In the genomic region with DNA sequence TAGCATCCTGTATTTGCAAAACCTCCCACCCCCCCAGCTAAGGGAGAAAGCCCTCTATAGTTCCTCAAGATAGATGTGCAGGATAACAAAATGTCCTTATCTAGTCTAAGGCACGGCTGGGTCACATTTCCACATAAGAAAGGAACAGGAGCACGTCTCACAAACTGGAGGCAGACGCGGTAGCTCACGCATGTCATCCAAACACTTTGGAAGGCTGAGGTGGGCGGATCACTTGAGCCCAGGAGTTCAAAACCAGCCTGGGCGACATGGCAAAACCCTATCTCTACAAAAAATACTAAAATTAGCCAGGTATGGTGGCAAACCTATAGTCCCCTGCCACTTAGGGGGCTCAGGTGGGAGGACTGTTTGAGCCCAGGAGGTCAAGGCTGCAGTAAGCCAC, we compare ENCODE assay signal across 19 cellular contexts. TPM values are rescaled to one million over a fixed set of nuclear protein-coding genes. Genes with fewer than 3 reads are reported as not detected.
DNase-seq lines count a peak whose midpoint lies in the region; ATAC-seq, FAIRE-seq and TF ChIP-seq lines count a peak whose summit lies in the region.
"Had no signal": no experiment of that assay in that cellular context is flagged by ENCODE, and none has a peak within 500 bp of the region (broad histone marks: within the 10 kb centered on the region; RNA-seq: fewer than 3 reads in every experiment).

No MANE protein-coding gene starts in this region.

- no peaks in the 10 kb centered on the region; the same call in 1 of the 2 replicates for H3K4me1 ChIP-seq in GM23338 (ENCODE audit: insufficient read depth)

- no peaks in the 10 kb centered on the region for H3K9me3 Mint-ChIP-seq in GM23338
- H3K9me3 Mint-ChIP-seq in activated naive CD8-positive, alpha-beta T cell treated with anti-CD3 and anti-CD28 coated beads, Interleukin-2, amount 50 U/mL, for 24 hours = no peaks in the 10 kb centered on the region
- no peaks in the 10 kb centered on the region for H3K9me3 Mint-ChIP-seq in naive thymus-derived CD8-positive, alpha-beta T cell

- H3K27me3 ChIP-seq in GM23338 (ENCODE audit: insufficient read depth) = no peaks in the 10 kb centered on the region
- H3K27me3 ChIP-seq: ovary had no signal

- H3K36me3 Mint-ChIP-seq in GM23338 (ENCODE audit: low read depth) = peaks cover 36% of the 10 kb centered on the region
- H3K36me3 Mint-ChIP-seq in activated naive CD8-positive, alpha-beta T cell treated with anti-CD3 and anti-CD28 coated beads, Interleukin-2, amount 50 U/mL, for 24 hours (ENCODE audit: low read depth) = peaks cover 33% of the 10 kb centered on the region
- peaks cover 0 to 61% (median 0%) of the 10 kb centered on the region in 3 donors for H3K36me3 Mint-ChIP-seq in naive thymus-derived CD8-positive, alpha-beta T cell

- no peak overlapping the region for H3K4me2 ChIP-seq in GM23338

- peak overlapping the region; percentile 51; the same call in 1 of the 2 replicates for H3K27ac ChIP-seq in GM23338 (ENCODE audit: low read depth)
- H3K27ac ChIP-seq: 22Rv1, ovary had no signal

- ATAC-seq in GM23338 = no peak
- ATAC-seq in activated naive CD8-positive, alpha-beta T cell treated with anti-CD3 and anti-CD28 coated beads, Interleukin-2, amount 50 U/mL, for 24 hours = no peak
- ATAC-seq in naive thymus-derived CD8-positive, alpha-beta T cell = peak; percentile 10 to 12
- no peak for ATAC-seq in GM21619 (IDR thresholded peaks at IDR 0.05; ENCODE audit: unreplicated experiment)
- ATAC-seq: mucosa of descending colon, PC-3 had no signal

- no peak overlapping the region for H2AFZ ChIP-seq in GM23338

- peaks cover 22% of the 10 kb centered on the region; the same call in 2 of the 3 replicates for H3K4me1 Mint-ChIP-seq in GM23338
- peaks cover 64% of the 10 kb centered on the region for H3K4me1 Mint-ChIP-seq in activated naive CD8-positive, alpha-beta T cell treated with anti-CD3 and anti-CD28 coated beads, Interleukin-2, amount 50 U/mL, for 24 hours
- peaks cover 28 to 79% (median 67%) of the 10 kb centered on the region in 4 donors for H3K4me1 Mint-ChIP-seq in naive thymus-derived CD8-positive, alpha-beta T cell

- H4K20me1 ChIP-seq in GM23338 (replicated peaks; ENCODE audit: insufficient read depth) = peaks cover 80% of the 10 kb centered on the region

- no peaks in the 10 kb centered on the region for H3K9me2 ChIP-seq in GM23338 (ENCODE audit: insufficient read depth)

- H3K27ac Mint-ChIP-seq in GM23338 = 0 out of 2 replicates have a peak overlapping the region, but pooled peaks have one; percentile 10
- peak overlapping the region; percentile 31 for H3K27ac Mint-ChIP-seq in activated naive CD8-positive, alpha-beta T cell treated with anti-CD3 and anti-CD28 coated beads, Interleukin-2, amount 50 U/mL, for 24 hours
- H3K27ac Mint-ChIP-seq in naive thymus-derived CD8-positive, alpha-beta T cell = peak overlapping the region in 9 of 10 donors; percentile 3 to 74 (median 63)

- H3K36me3 ChIP-seq in GM23338 (ENCODE audit: insufficient read depth) = peaks cover 34% of the 10 kb centered on the region
- H3K36me3 ChIP-seq: ovary had no signal

- POLR2A ChIA-PET in naive thymus-derived CD8-positive, alpha-beta T cell (lab: Charles Lee) = interaction anchor here (0.6 to 2.2 kb wide), 2 partner anchors 9 to 305 kb away, joined by 3 to 11 read pairs; partner anchors contain the start of gene SF3B1

- peaks cover 100% of the 10 kb centered on the region for H3K79me2 ChIP-seq in GM23338 (replicated peaks; ENCODE audit: insufficient read depth)

- TF ChIP-seq CTCF in GM23338 (conservative IDR thresholded peaks at IDR 0.05; ENCODE audit: low read depth in 2 of 2) = no peak

- H3K4me3 Mint-ChIP-seq in GM23338 = no peak overlapping the region
- H3K4me3 Mint-ChIP-seq in activated naive CD8-positive, alpha-beta T cell treated with anti-CD3 and anti-CD28 coated beads, Interleukin-2, amount 50 U/mL, for 24 hours = no peak overlapping the region
- H3K4me3 Mint-ChIP-seq in naive thymus-derived CD8-positive, alpha-beta T cell = peak overlapping the region in 9 of 10 donors; percentile 20 to 74 (median 53)

- no peak overlapping the region for H3K4me3 ChIP-seq in GM23338
- H3K4me3 ChIP-seq: mucosa of descending colon, ovary had no signal

- no peak for FAIRE-seq in urothelium cell line (lab: Jason Lieb, UNC)

- H3F3A ChIP-seq in GM23338 (replicated peaks; ENCODE audit: low read depth) = 0 out of 2 replicates have a peak, but pooled peaks cover 3% of the 10 kb centered on the region

- H3K27me3 Mint-ChIP-seq in GM23338 (ENCODE audit: insufficient read depth, low read depth, poor library complexity) = peaks cover 2% of the 10 kb centered on the region
- H3K27me3 Mint-ChIP-seq in activated naive CD8-positive, alpha-beta T cell treated with anti-CD3 and anti-CD28 coated beads, Interleukin-2, amount 50 U/mL, for 24 hours = no peaks in the 10 kb centered on the region
- no peaks in the 10 kb centered on the region for H3K27me3 Mint-ChIP-seq in naive thymus-derived CD8-positive, alpha-beta T cell

- DNase-seq in DMS 273 (lab: John Stamatoyannopoulos, UW; ENCODE audit: unreplicated experiment) = peak; percentile 6
- DNase-seq in DMS 273 treated with DMSO at 0.1 percent for 48 hours (lab: John Stamatoyannopoulos, UW) = no peak
- DNase-seq in GM23338 (ENCODE audit: low spot score) = no peak
- DNase-seq in activated naive CD8-positive, alpha-beta T cell treated with anti-CD3 and anti-CD28 coated beads, Interleukin-2, amount 50 U/mL, for 24 hours = no peak
- no peak for DNase-seq in naive thymus-derived CD8-positive, alpha-beta T cell
- DNase-seq in urothelium cell line (ENCODE audit: low spot score) = no peak
- DNase-seq in COLO829 (ENCODE audit: low spot score) = no peak
- DNase-seq: activated naive CD4-positive, alpha-beta T cell; DMS79 treated with DMSO at 0.1 percent for 48 hours; effector CD8-positive, alpha-beta T cell; hypothalamus; mucosa of descending colon; NCI-H1092; NCI-H2171; NCI-H748 treated with DMSO at 0.1 percent for 48 hours; ovary; PC-3 had no signal

TF ChIP-seq in GM23338, 12 proteins besides CTCF, POLR2A, EP300 and RAD21:
- no peak for TF ChIP-seq EZH2 (IDR thresholded peaks at IDR 0.05; ENCODE audit: low read depth, unreplicated experiment)
- TF ChIP-seq, protein P1, sequence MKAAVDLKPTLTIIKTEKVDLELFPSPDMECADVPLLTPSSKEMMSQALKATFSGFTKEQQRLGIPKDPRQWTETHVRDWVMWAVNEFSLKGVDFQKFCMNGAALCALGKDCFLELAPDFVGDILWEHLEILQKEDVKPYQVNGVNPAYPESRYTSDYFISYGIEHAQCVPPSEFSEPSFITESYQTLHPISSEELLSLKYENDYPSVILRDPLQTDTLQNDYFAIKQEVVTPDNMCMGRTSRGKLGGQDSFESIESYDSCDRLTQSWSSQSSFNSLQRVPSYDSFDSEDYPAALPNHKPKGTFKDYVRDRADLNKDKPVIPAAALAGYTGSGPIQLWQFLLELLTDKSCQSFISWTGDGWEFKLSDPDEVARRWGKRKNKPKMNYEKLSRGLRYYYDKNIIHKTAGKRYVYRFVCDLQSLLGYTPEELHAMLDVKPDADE (IDR thresholded peaks at IDR 0.05) = no peak
- TF ChIP-seq CREB1 (CRISPR knock-in tag; IDR thresholded peaks at IDR 0.05; ENCODE audit: low read depth) = no peak
TF ChIP-seq in GM23338: peak in this region for 0.

RNA-seq across cellular contexts. Expression of gene SF3B1, which starts 9.3 kb away (rescaled TPM):
- total RNA-seq in GM23338 (2014; rRNA removed; shearing (Covaris generic)) = 340 and 354 TPM in 2 replicates
- polyA plus RNA-seq in GM23338 (2016; fragmentation: Nextera tagmentation; extraction: Ambion mirVana) = 181 and 238 TPM in 2 replicates
- 100 to 1,000 TPM; 702 to 768 TPM for total RNA-seq in naive thymus-derived CD8-positive, alpha-beta T cell
- polyA plus RNA-seq in naive thymus-derived CD8-positive, alpha-beta T cell = 100 to 1,000 TPM; 120 to 131 (median 120) TPM

RNA-seq across cellular contexts. Expression of gene COQ10B, which starts 27.8 kb away (rescaled TPM):
- total RNA-seq in GM23338 (2014; rRNA removed; shearing (Covaris generic)) = 27.6 and 30.5 TPM in 2 replicates
- polyA plus RNA-seq in GM23338 (2016; fragmentation: Nextera tagmentation; extraction: Ambion mirVana) = 23.2 and 26.1 TPM in 2 replicates
- total RNA-seq in naive thymus-derived CD8-positive, alpha-beta T cell = 10 to 100 TPM; 33.2 to 35.1 TPM
- polyA plus RNA-seq in naive thymus-derived CD8-positive, alpha-beta T cell = 10 to 100 TPM; 30.0 to 43.4 (median 39.4) TPM

Comparison
In these comparisons a context has a peak if more than half of its experiments do, and no peak if none do; other contexts are left out.
1. ATAC-seq: peak in naive thymus-derived CD8-positive, alpha-beta T cell (2 of 2); none in GM23338 (single experiment), activated naive CD8-positive, alpha-beta T cell treated with anti-CD3 and anti-CD28 coated beads, Interleukin-2, amount 50 U/mL, for 24 hours (single experiment) and GM21619 (single experiment).
2. H3K27ac Mint-ChIP-seq: peak in every context shown above with its lines; median percentile 63 in naive thymus-derived CD8-positive, alpha-beta T cell; 31 in activated naive CD8-positive, alpha-beta T cell treated with anti-CD3 and anti-CD28 coated beads, Interleukin-2, amount 50 U/mL, for 24 hours; 10 in GM23338.
3. H3K4me3 Mint-ChIP-seq: peak in naive thymus-derived CD8-positive, alpha-beta T cell (9 of 10); none in GM23338 (single experiment) and activated naive CD8-positive, alpha-beta T cell treated with anti-CD3 and anti-CD28 coated beads, Interleukin-2, amount 50 U/mL, for 24 hours (single experiment).